Comparison of ENCODE assay signal across 10 cellular contexts in the genomic region with DNA sequence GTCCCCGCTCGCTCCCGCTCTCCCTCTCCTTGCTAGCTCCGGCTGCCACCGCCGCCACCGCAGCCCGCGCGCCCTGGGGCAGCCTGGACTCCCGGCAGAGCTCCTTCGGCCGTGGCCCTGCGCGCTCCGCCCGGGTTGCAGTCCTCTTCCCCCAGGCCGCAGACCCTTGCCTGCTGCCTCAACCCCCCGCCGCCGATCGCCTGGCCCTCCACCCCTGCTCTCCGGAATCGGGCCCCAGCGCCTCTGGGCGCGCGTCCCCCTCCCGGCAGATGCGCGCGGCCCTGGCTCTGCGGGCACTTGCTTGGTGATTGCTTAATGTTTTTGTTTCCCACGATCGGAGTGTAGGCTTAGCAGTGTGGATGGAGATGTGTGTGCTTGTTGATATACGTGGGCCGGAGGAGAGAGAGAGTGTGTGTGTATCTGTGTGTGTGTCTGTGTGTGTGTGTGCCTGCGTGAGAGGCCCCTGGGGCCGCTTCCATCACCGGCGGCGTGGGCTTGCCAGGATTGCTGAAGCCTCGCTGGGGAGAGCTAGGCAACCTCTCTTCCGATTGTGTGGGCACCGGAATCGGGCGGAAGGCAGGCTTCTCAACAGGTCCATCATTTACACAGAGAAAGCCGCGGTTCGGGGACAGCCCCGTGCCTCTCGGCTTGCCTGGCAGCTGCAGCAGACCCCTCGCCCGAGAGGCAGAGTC. TPM values are rescaled to one million over a fixed set of nuclear protein-coding genes. Genes with fewer than 3 reads are reported as not detected.
DNase-seq lines count a peak whose midpoint lies in the region; ATAC-seq, FAIRE-seq and TF ChIP-seq lines count a peak whose summit lies in the region.
"Had no signal": no experiment of that assay in that cellular context is flagged by ENCODE, and none has a peak within 500 bp of the region (broad histone marks: within the 10 kb centered on the region; RNA-seq: fewer than 3 reads in every experiment).

No MANE protein-coding gene starts in this region.

- no peaks in the 10 kb centered on the region for H3K36me3 ChIP-seq in endothelial cell of umbilical vein (ENCODE audit: control insufficient read depth in 2 of 2, extremely low read depth in 1 of 2, insufficient read depth in 2 of 2, low read length in 2 of 2)

- POLR2A ChIA-PET in endothelial cell of umbilical vein (lab: Charles Lee), result no interaction called here

- peak overlapping the region; percentile 42 for H3K27ac Mint-ChIP-seq in T-helper 1 cell treated with Interleukin-12 subunit alpha and Interleukin-12 subunit beta and Interleukin-4 antibody, amounts not matched to agents 30 μg/mL and 1 μg/mL, for 36 hours
- H3K27ac Mint-ChIP-seq in nephron progenitor cell, result no peak overlapping the region

- H3K4me3 Mint-ChIP-seq in T-helper 1 cell treated with Interleukin-12 subunit alpha and Interleukin-12 subunit beta and Interleukin-4 antibody, amounts not matched to agents 30 μg/mL and 1 μg/mL, for 36 hours, result peak overlapping the region; percentile 61
- peak overlapping the region; percentile 72 for H3K4me3 Mint-ChIP-seq in nephron progenitor cell

- no peaks in the 10 kb centered on the region for H3K9me3 ChIP-seq in endothelial cell of umbilical vein (replicated peaks; ENCODE audit: control insufficient read depth, insufficient read depth, low read length)

- peak; percentile 30 to 54 for DNase-seq in NCI-H2081 (lab: John Stamatoyannopoulos, UW)
- no peak for DNase-seq in NCI-H2081 treated with DMSO at 0.1 percent for 48 hours (lab: John Stamatoyannopoulos, UW)
- DNase-seq in endothelial cell of umbilical vein (ENCODE audit: low read depth, low spot score), result peak; percentile 13
- peak; percentile 41 for DNase-seq in nephron progenitor cell
- DNase-seq in GM12892 (ENCODE audit: insufficient read length), result no peak
- DNase-seq: DND-41 had no signal

- H3K27me3 Mint-ChIP-seq in T-helper 1 cell treated with Interleukin-12 subunit alpha and Interleukin-12 subunit beta and Interleukin-4 antibody, amounts not matched to agents 30 μg/mL and 1 μg/mL, for 36 hours (ENCODE audit: low read depth), result peaks cover 67% of the 10 kb centered on the region
- H3K27me3 Mint-ChIP-seq in nephron progenitor cell (ENCODE audit: low read depth, poor library complexity), result peaks cover 78% of the 10 kb centered on the region

- no peak overlapping the region for H3K4me3 ChIP-seq in endothelial cell of umbilical vein (replicated peaks in 1 of 3; ENCODE audit: insufficient read depth in 1 of 3, low read depth in 1 of 3, low read length in 3 of 3)

- no peak overlapping the region for H3K9ac ChIP-seq in endothelial cell of umbilical vein (replicated peaks; ENCODE audit: extremely low read depth, insufficient read depth, low read length)

- TF ChIP-seq CTCF in endothelial cell of umbilical vein (IDR thresholded peaks at IDR 0.05; ENCODE audit: extremely low read depth in 1 of 2, insufficient read depth in 1 of 2, low read depth in 1 of 2, low read length in 2 of 2) (no peak), nephron progenitor cell (IDR thresholded peaks at IDR 0.05) (no peak)

- H3K9me3 Mint-ChIP-seq in T-helper 1 cell treated with Interleukin-12 subunit alpha and Interleukin-12 subunit beta and Interleukin-4 antibody, amounts not matched to agents 30 μg/mL and 1 μg/mL, for 36 hours, result no peaks in the 10 kb centered on the region
- H3K9me3 Mint-ChIP-seq in nephron progenitor cell, result no peaks in the 10 kb centered on the region

- no peak overlapping the region for H2AFZ ChIP-seq in endothelial cell of umbilical vein (ENCODE audit: low read depth, low read length)

- H3K9me1 ChIP-seq in endothelial cell of umbilical vein (replicated peaks; ENCODE audit: control insufficient read depth, extremely low read depth, insufficient read depth, low read length), result no peaks in the 10 kb centered on the region

- CTCF ChIA-PET in endothelial cell of umbilical vein (lab: Charles Lee), result interaction anchor here (0.7 to 2.3 kb wide), 5 partner anchors 13 to 336 kb away, joined by 3 to 14 read pairs (median 4); no protein-coding TSS in a partner anchor

- no peak overlapping the region for H3K4me2 ChIP-seq in endothelial cell of umbilical vein (ENCODE audit: insufficient read depth, low read length)

- H3K79me2 ChIP-seq in endothelial cell of umbilical vein (ENCODE audit: control insufficient read depth, insufficient read depth, low read length), result no peaks in the 10 kb centered on the region

- H3K27ac ChIP-seq in endothelial cell of umbilical vein (ENCODE audit: insufficient read depth, low read depth, low read length), result no peak overlapping the region

- H3K36me3 Mint-ChIP-seq in T-helper 1 cell treated with Interleukin-12 subunit alpha and Interleukin-12 subunit beta and Interleukin-4 antibody, amounts not matched to agents 30 μg/mL and 1 μg/mL, for 36 hours (ENCODE audit: low read depth), result peaks cover 3% of the 10 kb centered on the region
- no peaks in the 10 kb centered on the region for H3K36me3 Mint-ChIP-seq in nephron progenitor cell (ENCODE audit: low read depth)

- intact Hi-C loops in endothelial cell of umbilical vein (cut with micrococcal nuclease), result loop anchor here (1.0 to 5.0 kb wide), 2 partner anchors 322 to 735 kb away; no protein-coding TSS in a partner anchor

- H3K4me1 Mint-ChIP-seq in T-helper 1 cell treated with Interleukin-12 subunit alpha and Interleukin-12 subunit beta and Interleukin-4 antibody, amounts not matched to agents 30 μg/mL and 1 μg/mL, for 36 hours (ENCODE audit: low read depth), result peaks cover 12% of the 10 kb centered on the region
- H3K4me1 Mint-ChIP-seq in nephron progenitor cell, result peaks cover 44% of the 10 kb centered on the region

- ATAC-seq in GM21367 (IDR thresholded peaks at IDR 0.05; ENCODE audit: unreplicated experiment) (no peak), GM19467 (IDR thresholded peaks at IDR 0.05; ENCODE audit: unreplicated experiment) (no peak)

- peaks cover 52 to 63% of the 10 kb centered on the region in 2 experiments for H3K27me3 ChIP-seq in endothelial cell of umbilical vein (ENCODE audit: control insufficient read depth in 2 of 2, insufficient read depth in 2 of 2, low read length in 2 of 2)

- dilution Hi-C loops in endothelial cell of umbilical vein (cut with MboI; ENCODE audit: extremely low pct_ligation_motif_present, low sequenced_read_pairs), result no loop called here

- TF ChIP-seq POLR2A in endothelial cell of umbilical vein (IDR thresholded peaks at IDR 0.05; ENCODE audit: low read depth, low read length), result no peak
- no peak for TF ChIP-seq POLR2A in GM12892 (IDR thresholded peaks at IDR 0.05; ENCODE audit: low read depth, low read length)

- no peaks in the 10 kb centered on the region for H3K4me1 ChIP-seq in endothelial cell of umbilical vein (ENCODE audit: control insufficient read depth, extremely low read depth, insufficient read depth, low read length)

- no TSS peak for BruUV-seq in endothelial cell of umbilical vein (replicated peaks; lab: Mats Ljungman, UMichigan)

- H4K20me1 ChIP-seq in endothelial cell of umbilical vein (replicated peaks; ENCODE audit: control insufficient read depth, extremely low read depth, insufficient read depth, low read length), result no peaks in the 10 kb centered on the region

- FAIRE-seq in endothelial cell of umbilical vein (lab: Jason Lieb, UNC) (no peak), GM12892 (lab: Jason Lieb, UNC) (no peak)

TF ChIP-seq in endothelial cell of umbilical vein, 7 proteins besides CTCF, POLR2A, EP300 and RAD21:
- TF ChIP-seq JUN (IDR thresholded peaks at IDR 0.05; ENCODE audit: borderline replicate concordance, insufficient read depth, insufficient read length, low read depth) (no peak), GATA2 (IDR thresholded peaks at IDR 0.05; ENCODE audit: insufficient read depth, insufficient read length, low read depth, low read length) (no peak), MYC (IDR thresholded peaks at IDR 0.05; ENCODE audit: low read depth, low read length) (no peak), FOS (IDR thresholded peaks at IDR 0.05; ENCODE audit: borderline replicate concordance, insufficient read depth, low read length) (no peak), EZH2 (IDR thresholded peaks at IDR 0.05; ENCODE audit: borderline replicate concordance, low read depth, low read length, severe bottlenecking) (peak; percentile 99), POLR2AphosphoS5 (IDR thresholded peaks at IDR 0.05; ENCODE audit: insufficient read depth, low read depth, low read length) (no peak)
- TF ChIP-seq, protein P1, sequence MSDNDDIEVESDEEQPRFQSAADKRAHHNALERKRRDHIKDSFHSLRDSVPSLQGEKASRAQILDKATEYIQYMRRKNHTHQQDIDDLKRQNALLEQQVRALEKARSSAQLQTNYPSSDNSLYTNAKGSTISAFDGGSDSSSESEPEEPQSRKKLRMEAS (IDR thresholded peaks at IDR 0.05; ENCODE audit: insufficient read depth, insufficient read length), result no peak

RNA-seq across cellular contexts. Expression of a gene that starts 0.9 kb away (rescaled TPM):
- total RNA-seq in endothelial cell of umbilical vein, result 0.67 and 1.8 TPM in 2 replicates
- 0.03 and 0.11 TPM in 2 replicates for polyA plus RNA-seq in endothelial cell of umbilical vein
- polyA plus RNA-seq in endothelial cell of umbilical vein (2011; cell fraction: cytosol; rRNA removed), result 0.04 and 0.08 TPM in 2 replicates
- polyA plus RNA-seq in endothelial cell of umbilical vein (2011; cell fraction: nucleus; rRNA removed), result 0.54 and 0.62 TPM in 2 replicates
- polyA plus RNA-seq in endothelial cell of umbilical vein (2012), result 0.11 TPM in 1 of 2 replicates, not detected in the other
- polyA minus RNA-seq in endothelial cell of umbilical vein, result 0.04 TPM in 1 of 2 replicates, not detected in the other
- not detected for polyA minus RNA-seq in endothelial cell of umbilical vein (2011; cell fraction: cytosol; rRNA and poly(A)+ RNA removed)
- polyA minus RNA-seq in endothelial cell of umbilical vein (2011; cell fraction: nucleus; rRNA and poly(A)+ RNA removed), result 0.29 and 0.38 TPM in 2 replicates
- not detected for polyA plus RNA-seq in GM12892 (2012; ENCODE audit: missing spikeins)
- total RNA-seq: T-helper 1 cell treated with Interleukin-12 subunit alpha and Interleukin-12 subunit beta and Interleukin-4 antibody, amounts not matched to agents 30 ng/mL and 1 ng/mL, for 36 hours had no signal

Comparison
In these comparisons a context has a peak if more than half of its experiments do, and no peak if none do; other contexts are left out.
1. DNase-seq: peak in NCI-H2081 (2 of 2), endothelial cell of umbilical vein (single experiment) and nephron progenitor cell (single experiment); none in NCI-H2081 treated with DMSO at 0.1 percent for 48 hours (single experiment) and GM12892 (single experiment).